ENCODE assay signal across 8 cellular contexts in the genomic region with DNA sequence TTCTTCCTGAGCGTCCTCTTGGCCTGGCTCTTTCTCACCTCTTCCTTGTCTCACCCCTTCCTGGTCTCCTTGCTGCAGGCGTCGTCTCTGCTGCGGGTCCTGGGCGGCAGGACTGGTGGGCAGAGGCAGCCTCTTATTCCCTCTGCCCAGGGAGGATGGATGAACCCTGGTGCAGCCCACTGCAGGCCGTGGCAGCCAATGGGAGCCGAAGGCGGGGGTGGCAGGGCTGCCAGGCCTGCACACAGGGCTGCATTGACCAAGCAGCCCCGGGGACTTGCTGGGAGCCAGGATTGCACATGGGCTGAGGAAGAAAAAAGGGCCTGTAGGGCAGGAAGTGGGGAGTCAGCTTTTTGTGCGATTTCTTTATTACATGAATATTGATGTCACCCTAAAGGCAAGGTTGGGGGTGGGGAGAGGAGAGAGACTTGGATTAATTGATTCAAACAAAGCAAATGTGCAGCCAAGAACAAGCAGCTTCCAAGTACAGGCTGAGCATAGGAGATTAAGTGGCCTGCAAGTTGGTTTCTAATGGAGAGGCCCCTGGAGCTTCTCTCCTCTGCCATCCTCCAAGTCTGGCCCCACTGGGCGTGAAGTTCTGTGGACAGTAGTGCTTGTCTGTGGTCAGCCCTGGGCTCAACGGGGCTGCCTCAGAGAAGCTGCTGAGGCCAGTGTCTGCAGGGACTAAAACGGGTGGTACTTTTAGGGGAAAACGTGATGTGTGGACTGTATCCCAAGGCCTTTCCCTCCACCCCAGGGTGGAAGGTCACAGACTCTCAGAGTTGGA. TPM values are rescaled to one million over a fixed set of nuclear protein-coding genes. Genes with fewer than 3 reads are reported as not detected.
A peak's percentile ranks its signal among the peaks of the same experiment; 100 is the strongest.
DNase-seq lines count a peak whose midpoint lies in the region; ATAC-seq, FAIRE-seq and TF ChIP-seq lines count a peak whose summit lies in the region.

Gene S100B, minus strand, starts transcription at position 108 of the 784 bp plus-strand sequence. CDS start 2,667 bp downstream, outside the sequence.

- no peak within 1 kb of the TSS for H3K4me3 ChIP-seq in left lung

- ATAC-seq in left lung (no peak), GM21447 (IDR thresholded peaks at IDR 0.05; ENCODE audit: unreplicated experiment) (no peak)

- H3K4me1 Mint-ChIP-seq in activated naive CD8-positive, alpha-beta T cell (ENCODE audit: low read depth) = peaks cover 76% of the 10 kb centered on the region
- peaks cover 28% of the 10 kb centered on the region for H3K4me1 Mint-ChIP-seq in stimulated activated naive CD8-positive, alpha-beta T cell treated with anti-CD3 and anti-CD28 coated beads, Interleukin-15, Interleukin-2, amounts not matched to agents 100 ng/mL and 50 ng/mL, for 24 hours (ENCODE audit: low read depth)

- peak within 1 kb of the TSS in 1 of 2 donors; percentile 69 for H3K27ac ChIP-seq in left lung

- intact Hi-C loops in left lung (cut with DNase I) = no loop called here

- H3K9me3 Mint-ChIP-seq in activated naive CD8-positive, alpha-beta T cell (ENCODE audit: low read depth) = no peaks in the 10 kb centered on the region
- no peaks in the 10 kb centered on the region for H3K9me3 Mint-ChIP-seq in stimulated activated naive CD8-positive, alpha-beta T cell treated with anti-CD3 and anti-CD28 coated beads, Interleukin-15, Interleukin-2, amounts not matched to agents 100 ng/mL and 50 ng/mL, for 24 hours

- H3K9me3 ChIP-seq in left lung = no peaks in the 10 kb centered on the region

- peak within 1 kb of the TSS; percentile 90 for H3K27ac Mint-ChIP-seq in activated naive CD8-positive, alpha-beta T cell
- H3K27ac Mint-ChIP-seq in stimulated activated naive CD8-positive, alpha-beta T cell treated with anti-CD3 and anti-CD28 coated beads, Interleukin-15, Interleukin-2, amounts not matched to agents 100 ng/mL and 50 ng/mL, for 24 hours = peak within 1 kb of the TSS; percentile 76

- peak; percentile 9 for DNase-seq in NCI-H146 (lab: John Stamatoyannopoulos, UW)
- no peak for DNase-seq in NCI-H146 treated with DMSO at 0.1 percent for 48 hours (lab: John Stamatoyannopoulos, UW; ENCODE audit: unreplicated experiment)
- peak; percentile 74 for DNase-seq in inferior parietal cortex (ENCODE audit: extremely low spot score)
- no peak for DNase-seq in left lung
- no peak for DNase-seq in HTR-8/SVneo (ENCODE audit: insufficient read length, low spot score)

- peak within 1 kb of the TSS; percentile 84 for H3K4me3 Mint-ChIP-seq in activated naive CD8-positive, alpha-beta T cell
- no peak within 1 kb of the TSS for H3K4me3 Mint-ChIP-seq in stimulated activated naive CD8-positive, alpha-beta T cell treated with anti-CD3 and anti-CD28 coated beads, Interleukin-15, Interleukin-2, amounts not matched to agents 100 ng/mL and 50 ng/mL, for 24 hours

- no peaks in the 10 kb centered on the region for H3K27me3 ChIP-seq in left lung

- FAIRE-seq in HTR-8/SVneo (lab: Jason Lieb, UNC) = no peak

- no peaks in the 10 kb centered on the region for H3K36me3 ChIP-seq in left lung

- no peak for TF ChIP-seq CTCF in left lung (IDR thresholded peaks at IDR 0.05)

- no peaks in the 10 kb centered on the region for H3K27me3 Mint-ChIP-seq in activated naive CD8-positive, alpha-beta T cell
- H3K27me3 Mint-ChIP-seq in stimulated activated naive CD8-positive, alpha-beta T cell treated with anti-CD3 and anti-CD28 coated beads, Interleukin-15, Interleukin-2, amounts not matched to agents 100 ng/mL and 50 ng/mL, for 24 hours = no peaks in the 10 kb centered on the region

- peaks cover 4% of the 10 kb centered on the region for H3K36me3 Mint-ChIP-seq in activated naive CD8-positive, alpha-beta T cell
- no peaks in the 10 kb centered on the region for H3K36me3 Mint-ChIP-seq in stimulated activated naive CD8-positive, alpha-beta T cell treated with anti-CD3 and anti-CD28 coated beads, Interleukin-15, Interleukin-2, amounts not matched to agents 100 ng/mL and 50 ng/mL, for 24 hours (ENCODE audit: low read depth)

- H3K4me1 ChIP-seq in left lung = peaks cover 0 to 22% of the 10 kb centered on the region in 2 donors

RNA-seq across cellular contexts. Expression of gene S100B, which starts in this region (rescaled TPM):
- total RNA-seq in left lung = 1 to 10 TPM; 2.0 to 2.3 TPM

Comparison
In these comparisons a context has a peak if more than half of its experiments do, and no peak if none do; other contexts are left out.
1. DNase-seq: peak in NCI-H146 (single experiment) and inferior parietal cortex (single experiment); none in NCI-H146 treated with DMSO at 0.1 percent for 48 hours (single experiment), left lung (0 of 2) and HTR-8/SVneo (single experiment).